Comparison of ENCODE assay signal across 24 cellular contexts in the genomic region with DNA sequence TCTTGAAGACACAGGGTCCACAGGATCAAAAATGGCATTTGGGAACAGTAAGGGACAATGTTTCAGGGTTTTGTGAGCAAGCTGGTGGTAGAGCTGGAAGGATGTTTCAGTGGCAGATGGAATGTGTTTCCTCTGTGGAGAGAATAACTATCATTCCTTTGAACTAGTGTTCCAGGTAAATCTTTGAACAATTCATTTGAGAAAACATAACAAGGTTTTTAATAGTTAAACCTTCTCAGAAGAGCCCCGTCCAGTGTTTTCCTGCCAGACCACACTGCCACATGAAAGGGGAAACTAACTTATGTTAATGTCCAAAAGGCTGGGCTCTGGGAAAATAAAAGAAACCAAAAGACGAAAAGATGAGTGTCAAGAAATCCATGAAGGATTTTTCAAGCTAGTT.
"Had no signal": no experiment of that assay in that cellular context is flagged by ENCODE, and none has a peak within 500 bp of the region (broad histone marks: within the 10 kb centered on the region; RNA-seq: fewer than 3 reads in every experiment).

No MANE protein-coding gene starts in this region.

- H3K4me3 Mint-ChIP-seq: memory B cell; naive thymus-derived CD4-positive, alpha-beta T cell; nephron progenitor cell; stimulated activated naive B cell treated with anti-CD40 and anti-IgM and Interleukin-4, amounts not matched to agents 10 μg/mL and 1 μg/mL and 100 μg/mL, for 72 hours; stimulated activated naive CD8-positive, alpha-beta T cell treated with anti-CD3 and anti-CD28 coated beads, Interleukin-15, Interleukin-2, amounts not matched to agents 100 ng/mL and 50 ng/mL, for 24 hours had no signal

- H3K27me3 ChIP-seq: gastrocnemius medialis, heart left ventricle, hepatocyte, sigmoid colon, spleen, transverse colon had no signal

- H3K36me3 ChIP-seq: gastrocnemius medialis, heart left ventricle, prostate gland, sigmoid colon, spleen, suprapubic skin, transverse colon had no signal

- DNase-seq: cerebellar nuclear complex; cortex of kidney; effector CD4-positive, alpha-beta T cell; foreskin fibroblast; gastrocnemius medialis; heart left ventricle; kidney; midbrain; naive thymus-derived CD4-positive, alpha-beta T cell; nephron progenitor cell; nucleus accumbens; right cardiac atrium; sigmoid colon; spleen; stimulated activated CD4-positive, alpha-beta T cell treated with anti-CD3 and anti-CD28 coated beads, Interleukin-15, amount 100 ng/mL, for 24 hours; stimulated activated CD4-positive, alpha-beta T cell treated with anti-CD3 and anti-CD28 coated beads, Interleukin-2, amount 100 ng/mL, for 48 hours; stimulated activated naive B cell treated with anti-CD40 and anti-IgM and Interleukin-4, amounts not matched to agents 10 μg/mL and 1 μg/mL and 100 μg/mL, for 72 hours; transverse colon had no signal

- H3K4me3 ChIP-seq: gastrocnemius medialis, heart left ventricle, hepatocyte, lung, prostate gland, sigmoid colon, spleen, suprapubic skin, transverse colon had no signal

- H3K9me3 ChIP-seq: gastrocnemius medialis, heart left ventricle, prostate gland, sigmoid colon, suprapubic skin, transverse colon had no signal

- H3K4me1 Mint-ChIP-seq: memory B cell; naive thymus-derived CD4-positive, alpha-beta T cell; nephron progenitor cell; stimulated activated naive B cell treated with anti-CD40 and anti-IgM and Interleukin-4, amounts not matched to agents 10 μg/mL and 1 μg/mL and 100 μg/mL, for 72 hours had no signal

- H3K27ac ChIP-seq: gastrocnemius medialis, heart left ventricle, hepatocyte, prostate gland, sigmoid colon, spleen, suprapubic skin, transverse colon had no signal

- H3K4me1 ChIP-seq: gastrocnemius medialis, heart left ventricle, prostate gland, sigmoid colon, spleen, suprapubic skin, transverse colon had no signal

- H3K9me3 Mint-ChIP-seq: nephron progenitor cell had no signal

- H3K79me2 ChIP-seq: hepatocyte had no signal

- H3K36me3 Mint-ChIP-seq: memory B cell; naive thymus-derived CD4-positive, alpha-beta T cell; stimulated activated naive B cell treated with anti-CD40 and anti-IgM and Interleukin-4, amounts not matched to agents 10 μg/mL and 1 μg/mL and 100 μg/mL, for 72 hours had no signal

- H3K4me2 ChIP-seq: hepatocyte had no signal

- H2AFZ ChIP-seq: hepatocyte had no signal

- H3K27ac Mint-ChIP-seq: memory B cell; naive thymus-derived CD4-positive, alpha-beta T cell; nephron progenitor cell; stimulated activated naive B cell treated with anti-CD40 and anti-IgM and Interleukin-4, amounts not matched to agents 10 μg/mL and 1 μg/mL and 100 μg/mL, for 72 hours; stimulated activated naive CD8-positive, alpha-beta T cell treated with anti-CD3 and anti-CD28 coated beads, Interleukin-15, Interleukin-2, amounts not matched to agents 100 ng/mL and 50 ng/mL, for 24 hours had no signal
